In genomic region chr2:236840215-236840614, GRCh38 we compare ENCODE assay signal across 19 cellular contexts.
"Had no signal": no experiment of that assay in that cellular context is flagged by ENCODE, and none has a peak within 500 bp of the region (broad histone marks: within the 10 kb centered on the region; RNA-seq: fewer than 3 reads in every experiment).

No MANE protein-coding gene starts in this region.

- H3K9me3 ChIP-seq: esophagus squamous epithelium, right atrium auricular region had no signal

- DNase-seq: activated B cell treated with CpG ODN at 0.5 μM for 24 hours; activated CD4-positive, alpha-beta T cell treated with anti-CD3 and anti-CD28 coated beads, Interleukin-2, amount 50 U/mL, for 1 hour; activated CD8-positive, alpha-beta T cell treated with anti-CD3 and anti-CD28 coated beads for 36 hours; activated gamma-delta T cell treated with Interleukin-2 at 50 U/mL for 16 hours; activated naive CD4-positive, alpha-beta T cell treated with anti-CD3 and anti-CD28 coated beads, Interleukin-2, amount 50 U/mL, for 16 hours; activated T-cell treated with anti-CD3 and anti-CD28 coated beads, Interleukin-2, amount 50 U/mL, for 4 hours; amygdala; caudate nucleus; esophagus squamous epithelium; hippocampal formation; left colon; natural killer cell; stimulated activated CD4-positive, alpha-beta T cell treated with anti-CD3 and anti-CD28 coated beads, Interleukin-2, amount 100 ng/mL, for 48 hours; stimulated activated naive CD8-positive, alpha-beta T cell treated with anti-CD3 and anti-CD28 coated beads, Interleukin-15, Interleukin-2, amounts not matched to agents 100 U/mL and 50 U/mL, for 24 hours; T-helper 1 cell; upper lobe of left lung had no signal

- H3K4me3 ChIP-seq: esophagus squamous epithelium, right atrium auricular region, upper lobe of left lung had no signal

- H3K4me1 ChIP-seq: upper lobe of left lung had no signal

- H3K27me3 ChIP-seq: esophagus squamous epithelium, right atrium auricular region, upper lobe of left lung had no signal

- H3K27ac ChIP-seq: epithelial cell of prostate, right atrium auricular region, upper lobe of left lung had no signal

- H3K36me3 ChIP-seq: esophagus squamous epithelium, right atrium auricular region, upper lobe of left lung had no signal

- ATAC-seq: activated CD8-positive, alpha-beta T cell treated with anti-CD3 and anti-CD28 coated beads for 36 hours; activated T-cell treated with anti-CD3 and anti-CD28 coated beads, Interleukin-2, amount 50 U/mL, for 4 hours; activated T-helper 17 cell treated with anti-CD3 and anti-CD28 coated beads, Interleukin-2, amount 50 U/mL, for 72 hours; left colon; natural killer cell; stimulated activated naive CD8-positive, alpha-beta T cell treated with anti-CD3 and anti-CD28 coated beads, Interleukin-15, Interleukin-2, amounts not matched to agents 100 U/mL and 50 U/mL, for 24 hours had no signal
